1 cellular context compared by ENCODE assay signal in the genomic region with DNA sequence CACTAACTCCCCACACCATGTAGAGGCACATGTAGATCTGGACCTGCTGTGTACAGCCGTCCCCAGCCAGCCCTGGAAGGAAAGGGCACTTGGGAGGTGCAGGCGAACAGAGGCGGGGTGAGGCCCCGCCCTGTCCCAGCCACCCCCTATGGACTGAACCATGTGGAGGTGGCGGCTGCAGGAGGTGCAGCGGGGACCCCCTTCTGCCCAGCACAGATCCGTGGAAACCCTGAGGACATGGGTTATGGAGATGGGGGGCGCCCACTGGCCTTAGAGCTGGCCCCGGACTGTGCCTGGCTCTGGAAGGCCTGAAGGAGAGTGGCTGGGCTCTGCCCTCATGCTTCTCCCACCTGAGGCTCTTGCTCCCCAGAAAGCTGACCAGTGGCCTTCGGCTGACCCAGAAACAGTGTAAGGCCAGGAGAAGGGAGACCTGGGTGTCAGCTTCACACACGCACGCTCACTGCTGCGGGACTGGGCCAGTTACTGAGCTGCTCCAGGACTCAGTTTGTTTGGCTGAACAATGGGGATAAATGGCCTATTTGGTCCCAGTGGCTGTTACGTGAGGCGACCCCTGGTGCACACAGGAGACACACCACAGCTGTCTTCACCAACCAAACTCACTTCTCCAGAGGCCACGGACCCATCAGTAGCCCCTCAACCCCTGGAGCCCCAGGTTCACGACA.
TF ChIP-seq lines count a peak whose summit lies in the region.

No MANE protein-coding gene starts in this region.

TF ChIP-seq in H1, 55 proteins besides CTCF, POLR2A, EP300 and RAD21:
- no peak for TF ChIP-seq PHF8 (conservative IDR thresholded peaks at IDR 0.05; ENCODE audit: low read depth, low read length)
- TF ChIP-seq KDM4A (IDR thresholded peaks at IDR 0.05; ENCODE audit: low read depth, low read length, severe bottlenecking): no peak
- TF ChIP-seq FOSL1 (IDR thresholded peaks at IDR 0.05; ENCODE audit: insufficient read depth, low read depth, low read length): no peak
- TF ChIP-seq HDAC2 (IDR thresholded peaks at IDR 0.05; ENCODE audit: borderline replicate concordance in 1 of 2, low read depth in 2 of 2, low read length in 2 of 2): no peak
- TF ChIP-seq BCL11A (IDR thresholded peaks at IDR 0.05; ENCODE audit: low read depth in 2 of 2, low read length in 2 of 2): no peak
- no peak for TF ChIP-seq CHD2 (IDR thresholded peaks at IDR 0.05; ENCODE audit: low read length)
- TF ChIP-seq TCF12 (IDR thresholded peaks at IDR 0.05; ENCODE audit: low read depth, low read length): no peak
- no peak for TF ChIP-seq KDM1A (IDR thresholded peaks at IDR 0.05; ENCODE audit: borderline replicate concordance, low read length)
- no peak for TF ChIP-seq BRCA1 (IDR thresholded peaks at IDR 0.05; ENCODE audit: low read depth, low read length)
